ENCODE assay signal across 1 cellular context in the genomic region with DNA sequence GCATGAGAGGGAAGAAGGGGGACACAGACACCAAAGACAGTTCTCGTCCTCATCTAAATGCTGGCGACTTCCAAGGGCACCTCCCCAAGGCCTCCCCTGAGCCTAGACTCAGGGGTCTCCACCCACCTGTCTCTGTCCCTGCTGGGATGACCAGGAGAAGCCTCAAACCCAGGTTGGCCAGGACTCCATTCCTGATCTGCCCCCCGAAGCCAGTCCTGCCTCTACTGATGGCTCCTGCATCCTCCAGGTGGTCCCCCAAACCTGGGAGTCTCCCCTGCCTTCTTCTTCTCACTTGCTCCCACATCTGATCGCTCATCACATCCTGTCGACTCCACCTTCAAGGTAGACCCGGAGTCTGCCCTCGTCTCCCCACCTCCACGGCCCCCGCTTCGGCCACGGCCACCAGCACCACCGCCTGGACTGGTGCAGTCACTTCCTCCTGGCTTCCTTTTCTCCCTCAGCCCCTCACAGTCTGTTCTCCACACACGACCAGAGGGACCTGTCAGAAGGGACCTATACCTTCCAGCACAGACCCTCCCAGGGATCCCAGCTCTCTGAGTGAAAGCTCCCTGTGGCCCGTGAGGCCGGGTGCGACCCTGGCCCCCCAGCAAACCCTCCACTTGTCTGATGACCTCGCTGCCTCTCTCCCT.
TF ChIP-seq lines count a peak whose summit lies in the region.

No MANE protein-coding gene starts in this region.

TF ChIP-seq in HEK293, 187 proteins besides CTCF, POLR2A, EP300 and RAD21 (continued from another document):
- TF ChIP-seq PATZ1 (tag by site-specific recombination; IDR thresholded peaks at IDR 0.05): 0 out of 2 replicates have a peak, but pooled peaks have one; percentile 21
- no peak for TF ChIP-seq ZNF223 (tag by site-specific recombination; IDR thresholded peaks at IDR 0.05)
- TF ChIP-seq ZNF555 (tag by site-specific recombination; conservative IDR thresholded peaks at IDR 0.05): no peak
- 0 out of 2 replicates have a peak, but pooled peaks have one; percentile 23 for TF ChIP-seq GLIS2 (tag by site-specific recombination; IDR thresholded peaks at IDR 0.05)
- TF ChIP-seq ZNF19 (tag by site-specific recombination; IDR thresholded peaks at IDR 0.05; ENCODE audit: low read depth): no peak
- TF ChIP-seq, protein P1, sequence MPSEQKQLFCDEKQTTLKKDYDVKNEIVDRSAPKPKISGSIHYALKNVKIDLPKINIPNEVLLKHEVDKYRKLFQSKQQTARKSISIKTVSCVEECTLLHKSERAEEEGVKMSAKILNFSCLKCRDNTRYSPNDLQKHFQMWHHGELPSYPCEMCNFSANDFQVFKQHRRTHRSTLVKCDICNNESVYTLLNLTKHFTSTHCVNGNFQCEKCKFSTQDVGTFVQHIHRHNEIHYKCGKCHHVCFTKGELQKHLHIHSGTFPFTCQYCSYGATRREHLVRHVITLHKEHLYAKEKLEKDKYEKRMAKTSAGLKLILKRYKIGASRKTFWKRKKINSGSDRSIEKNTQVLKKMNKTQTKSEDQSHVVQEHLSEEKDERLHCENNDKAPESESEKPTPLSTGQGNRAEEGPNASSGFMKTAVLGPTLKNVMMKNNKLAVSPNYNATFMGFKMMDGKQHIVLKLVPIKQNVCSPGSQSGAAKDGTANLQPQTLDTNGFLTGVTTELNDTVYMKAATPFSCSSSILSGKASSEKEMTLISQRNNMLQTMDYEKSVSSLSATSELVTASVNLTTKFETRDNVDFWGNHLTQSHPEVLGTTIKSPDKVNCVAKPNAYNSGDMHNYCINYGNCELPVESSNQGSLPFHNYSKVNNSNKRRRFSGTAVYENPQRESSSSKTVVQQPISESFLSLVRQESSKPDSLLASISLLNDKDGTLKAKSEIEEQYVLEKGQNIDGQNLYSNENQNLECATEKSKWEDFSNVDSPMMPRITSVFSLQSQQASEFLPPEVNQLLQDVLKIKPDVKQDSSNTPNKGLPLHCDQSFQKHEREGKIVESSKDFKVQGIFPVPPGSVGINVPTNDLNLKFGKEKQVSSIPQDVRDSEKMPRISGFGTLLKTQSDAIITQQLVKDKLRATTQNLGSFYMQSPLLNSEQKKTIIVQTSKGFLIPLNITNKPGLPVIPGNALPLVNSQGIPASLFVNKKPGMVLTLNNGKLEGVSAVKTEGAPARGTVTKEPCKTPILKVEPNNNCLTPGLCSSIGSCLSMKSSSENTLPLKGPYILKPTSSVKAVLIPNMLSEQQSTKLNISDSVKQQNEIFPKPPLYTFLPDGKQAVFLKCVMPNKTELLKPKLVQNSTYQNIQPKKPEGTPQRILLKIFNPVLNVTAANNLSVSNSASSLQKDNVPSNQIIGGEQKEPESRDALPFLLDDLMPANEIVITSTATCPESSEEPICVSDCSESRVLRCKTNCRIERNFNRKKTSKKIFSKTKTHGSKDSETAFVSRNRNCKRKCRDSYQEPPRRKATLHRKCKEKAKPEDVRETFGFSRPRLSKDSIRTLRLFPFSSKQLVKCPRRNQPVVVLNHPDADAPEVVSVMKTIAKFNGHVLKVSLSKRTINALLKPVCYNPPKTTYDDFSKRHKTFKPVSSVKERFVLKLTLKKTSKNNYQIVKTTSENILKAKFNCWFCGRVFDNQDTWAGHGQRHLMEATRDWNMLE (tag by site-specific recombination; conservative IDR thresholded peaks at IDR 0.05; ENCODE audit: low read depth): no peak
- no peak for TF ChIP-seq ZNF514 (tag by site-specific recombination; IDR thresholded peaks at IDR 0.05)
- TF ChIP-seq ZNF239 (tag by site-specific recombination; IDR thresholded peaks at IDR 0.05): no peak
- no peak for TF ChIP-seq PRDM1 (tag by site-specific recombination; IDR thresholded peaks at IDR 0.05)
- no peak for TF ChIP-seq PRDM10 (tag by site-specific recombination; IDR thresholded peaks at IDR 0.05)
- no peak for TF ChIP-seq ZNF777 (tag by site-specific recombination; IDR thresholded peaks at IDR 0.05; ENCODE audit: borderline replicate concordance)
- TF ChIP-seq ZNF175 (tag by site-specific recombination; IDR thresholded peaks at IDR 0.05): no peak
- no peak for TF ChIP-seq SCRT1 (tag by site-specific recombination; IDR thresholded peaks at IDR 0.05; ENCODE audit: borderline replicate concordance)
- TF ChIP-seq ZBTB48 (tag by site-specific recombination; IDR thresholded peaks at IDR 0.05): 0 out of 2 replicates have a peak, but pooled peaks have one; percentile 18
